ENCODE assay signal across 12 cellular contexts in genomic region chr7:2997014-2997413, GRCh38.
"Had no signal": no experiment of that assay in that cellular context is flagged by ENCODE, and none has a peak within 500 bp of the region (broad histone marks: within the 10 kb centered on the region; RNA-seq: fewer than 3 reads in every experiment).

No MANE protein-coding gene starts in this region.

- H3K27me3 Mint-ChIP-seq: naive thymus-derived CD4-positive, alpha-beta T cell had no signal

- H3K27me3 ChIP-seq: upper lobe of right lung had no signal

- H3K4me3 ChIP-seq: left ventricle myocardium inferior, mucosa of descending colon, upper lobe of right lung had no signal

- H3K9me3 ChIP-seq: mucosa of descending colon, upper lobe of right lung had no signal

- H3K36me3 ChIP-seq: left ventricle myocardium inferior, upper lobe of right lung, WERI-Rb-1 had no signal

- ATAC-seq: esophagus mucosa; mucosa of descending colon; naive thymus-derived CD4-positive, alpha-beta T cell; upper lobe of right lung had no signal

- H3K4me1 ChIP-seq: left ventricle myocardium inferior, upper lobe of right lung had no signal

- H3K27ac ChIP-seq: left ventricle myocardium inferior, upper lobe of right lung, WERI-Rb-1 had no signal

- H3K4me3 Mint-ChIP-seq: activated naive CD4-positive, alpha-beta T cell treated with anti-CD3 and anti-CD28 coated beads for 36 hours; naive thymus-derived CD4-positive, alpha-beta T cell; T-helper 1 cell treated with Interleukin-12 subunit alpha and Interleukin-12 subunit beta and Interleukin-4 antibody, amounts not matched to agents 30 μg/mL and 1 μg/mL, for 36 hours had no signal

- H3K27ac Mint-ChIP-seq: T-helper 1 cell treated with Interleukin-12 subunit alpha and Interleukin-12 subunit beta and Interleukin-4 antibody, amounts not matched to agents 30 μg/mL and 1 μg/mL, for 36 hours had no signal

- DNase-seq: activated CD8-positive, alpha-beta memory T cell treated with anti-CD3 and anti-CD28 coated beads for 24 hours; activated naive CD4-positive, alpha-beta T cell treated with anti-CD3 and anti-CD28 coated beads for 36 hours; left ventricle myocardium inferior; mucosa of descending colon; naive thymus-derived CD4-positive, alpha-beta T cell; nucleus accumbens; stimulated activated CD4-positive, alpha-beta T cell treated with anti-CD3 and anti-CD28 coated beads, Interleukin-2, amount 100 ng/mL, for 48 hours; stimulated activated naive CD4-positive, alpha-beta T cell treated with Interleukin-2 at 50 U/mL for 16 hours; WERI-Rb-1 had no signal
